13 cellular contexts compared by ENCODE assay signal in genomic region chr12:98572010-98572409, GRCh38. TPM values are rescaled to one million over a fixed set of nuclear protein-coding genes. Genes with fewer than 3 reads are reported as not detected.
DNase-seq lines count a peak whose midpoint lies in the region; ATAC-seq, FAIRE-seq and TF ChIP-seq lines count a peak whose summit lies in the region.
"Had no signal": no experiment of that assay in that cellular context is flagged by ENCODE, and none has a peak within 500 bp of the region (broad histone marks: within the 10 kb centered on the region; RNA-seq: fewer than 3 reads in every experiment).

No MANE protein-coding gene starts in this region.

- no peaks in the 10 kb centered on the region for H3K9me3 ChIP-seq in A549
- H3K9me3 ChIP-seq in PC-3 (ENCODE audit: low read length), result no peaks in the 10 kb centered on the region
- H3K9me3 ChIP-seq in fibroblast of lung (ENCODE audit: control insufficient read depth, insufficient read depth, low read depth, low read length), result no peaks in the 10 kb centered on the region
- no peaks in the 10 kb centered on the region for H3K9me3 ChIP-seq in esophagus squamous epithelium

- peaks cover 1% of the 10 kb centered on the region for H3K4me1 Mint-ChIP-seq in activated T-helper 1 cell treated with anti-CD3 and anti-CD28 coated beads, Interleukin-12 subunit alpha, Interleukin-12 subunit beta, Interleukin-2, Interleukin-4 antibody, amounts not matched to agents 30 ng/mL and 10 ng/mL and 1 ng/mL, durations not matched to agents 14 hours and 24 hours and 36 hours (ENCODE audit: low read depth)
- H3K4me1 Mint-ChIP-seq: activated CD4-positive, alpha-beta T cell treated with anti-CD3 and anti-CD28 coated beads, Interleukin-2, amount 10 ng/mL, durations not matched to agents 24 days and 14 days had no signal

- no peak overlapping the region for H3K4me3 ChIP-seq in A549
- no peak overlapping the region for H3K4me3 ChIP-seq in PC-3 (ENCODE audit: low read length)
- H3K4me3 ChIP-seq in fibroblast of lung (replicated peaks in 1 of 4; ENCODE audit: control extremely low read depth in 1 of 4, insufficient read depth in 1 of 4, low read depth in 3 of 4, low read length in 4 of 4), result no peak overlapping the region
- no peak overlapping the region for H3K4me3 ChIP-seq in esophagus squamous epithelium

- H3K9ac ChIP-seq in PC-3 (ENCODE audit: low read length), result no peak overlapping the region
- no peak overlapping the region for H3K9ac ChIP-seq in fibroblast of lung (ENCODE audit: insufficient read depth, low read length)

- POLR2A ChIA-PET in A549 (lab: Yijun Ruan, JAX), result interaction anchor here (0.5 to 1.2 kb wide), 2 partner anchors 9 to 21 kb away, joined by 3 to 8 read pairs; partner anchors contain the start of gene SLC25A3
- POLR2A ChIA-PET in PC-3 (lab: Charles Lee; ENCODE audit: unreplicated experiment), result no interaction called here

- H3K27me3 ChIP-seq in PC-3 (ENCODE audit: low read length) (no peaks in the 10 kb centered on the region), fibroblast of lung (ENCODE audit: control insufficient read depth, insufficient read depth, low read length) (no peaks in the 10 kb centered on the region), esophagus squamous epithelium (no peaks in the 10 kb centered on the region)

- peak; percentile 29 to 32 for DNase-seq in A549 (ENCODE audit: low read depth in 1 of 2, low spot score in 1 of 2)
- no peak for DNase-seq in PC-3
- DNase-seq in fibroblast of lung (ENCODE audit: low read depth in 2 of 2), result no peak
- DNase-seq in activated T-helper 1 cell treated with anti-CD3 and anti-CD28 coated beads, Interleukin-12 subunit alpha, Interleukin-12 subunit beta, Interleukin-2, Interleukin-4 antibody, amounts not matched to agents 30 ng/mL and 10 ng/mL and 1 ng/mL, durations not matched to agents 14 hours and 24 hours and 36 hours (ENCODE audit: low spot score), result no peak
- no peak for DNase-seq in esophagus squamous epithelium (lab: John Stamatoyannopoulos, UW)
- DNase-seq in hippocampal formation (lab: John Stamatoyannopoulos, UW), result no peak
- no peak for DNase-seq in NK-92 (lab: John Stamatoyannopoulos, UW; ENCODE audit: unreplicated experiment)
- DNase-seq: activated CD4-positive, alpha-beta T cell treated with anti-CD3 and anti-CD28 coated beads, Interleukin-2, amount 10 ng/mL, durations not matched to agents 24 days and 14 days; activated naive CD4-positive, alpha-beta T cell; stimulated activated CD4-positive, alpha-beta T cell treated with anti-CD3 and anti-CD28 coated beads, Interleukin-1b, Interleukin-23, amount 100 ng/mL, for 48 hours had no signal

- H4K20me1 ChIP-seq in PC-3 (ENCODE audit: low read length) (no peaks in the 10 kb centered on the region), fibroblast of lung (ENCODE audit: control insufficient read depth, extremely low read depth, insufficient read depth, low read length) (no peaks in the 10 kb centered on the region)

- TF ChIP-seq EP300 in A549 (IDR thresholded peaks at IDR 0.05), result no peak

- no peaks in the 10 kb centered on the region for H3K9me2 ChIP-seq in PC-3 (replicated peaks; ENCODE audit: low read length)

- no TSS peak for BruUV-seq in PC-3 (replicated peaks; lab: Mats Ljungman, UMichigan)

- no peak for TF ChIP-seq RAD21 in A549 (conservative IDR thresholded peaks at IDR 0.05 in 1 of 2, IDR thresholded peaks at IDR 0.05 in 1 of 2)

- WGBS in A549 (ENCODE audit: missing lambda C conversion rate), result 63% methylated on average over 2 of the region's 2 CpGs
- 70 to 83% methylated on average over 1 to 2 of the region's 2 CpGs for WGBS in esophagus squamous epithelium, 2 donors

- no peak for TF ChIP-seq POLR2A in A549 (IDR thresholded peaks at IDR 0.05; ENCODE audit: low read length)
- TF ChIP-seq POLR2A in esophagus squamous epithelium (IDR thresholded peaks at IDR 0.05), result no peak

- CTCF ChIA-PET in A549 (lab: Yijun Ruan, JAX) (interaction anchor here (0.6 to 9.8 kb wide), 5 partner anchors 39 to 80 kb away, joined by 3 to 80 read pairs (median 3); no protein-coding TSS in a partner anchor), PC-3 (lab: Charles Lee) (no interaction called here)

- H3K27ac Mint-ChIP-seq in activated T-helper 1 cell treated with anti-CD3 and anti-CD28 coated beads, Interleukin-12 subunit alpha, Interleukin-12 subunit beta, Interleukin-2, Interleukin-4 antibody, amounts not matched to agents 30 ng/mL and 10 ng/mL and 1 ng/mL, durations not matched to agents 14 hours and 24 hours and 36 hours, result no peak overlapping the region
- H3K27ac Mint-ChIP-seq: activated CD4-positive, alpha-beta T cell treated with anti-CD3 and anti-CD28 coated beads, Interleukin-2, amount 10 ng/mL, durations not matched to agents 24 days and 14 days; CD14-positive monocyte had no signal

- H3K9me3 Mint-ChIP-seq in activated T-helper 1 cell treated with anti-CD3 and anti-CD28 coated beads, Interleukin-12 subunit alpha, Interleukin-12 subunit beta, Interleukin-2, Interleukin-4 antibody, amounts not matched to agents 30 ng/mL and 10 ng/mL and 1 ng/mL, durations not matched to agents 14 hours and 24 hours and 36 hours, result no peaks in the 10 kb centered on the region
- H3K9me3 Mint-ChIP-seq: activated CD4-positive, alpha-beta T cell treated with anti-CD3 and anti-CD28 coated beads, Interleukin-2, amount 10 ng/mL, durations not matched to agents 24 days and 14 days had no signal

- ATAC-seq in A549, result peak; percentile 71 to 77; a peak in 4 of 6 replicates
- ATAC-seq in PC-3, result no peak

- no peak for TF ChIP-seq CTCF in A549 (IDR thresholded peaks at IDR 0.05)
- peak; percentile 41 for TF ChIP-seq CTCF in GM12873 (IDR thresholded peaks at IDR 0.05; ENCODE audit: insufficient read depth, low read depth, low read length, missing control alignments)
- TF ChIP-seq CTCF in PC-3 (conservative IDR thresholded peaks at IDR 0.05; ENCODE audit: low read depth, low read length), result peak; percentile 57
- peak; percentile 20 to 47 for TF ChIP-seq CTCF in fibroblast of lung (conservative IDR thresholded peaks at IDR 0.05 in 1 of 2, IDR thresholded peaks at IDR 0.05 in 1 of 2; ENCODE audit: low read depth in 1 of 2, low read length in 2 of 2)
- TF ChIP-seq CTCF in esophagus squamous epithelium (IDR thresholded peaks at IDR 0.05), result peak in 1 of 6 experiments; percentile 22

- H3K27ac ChIP-seq in A549 (no peak overlapping the region), PC-3 (ENCODE audit: low read length) (no peak overlapping the region), fibroblast of lung (ENCODE audit: insufficient read depth, low read length) (no peak overlapping the region), esophagus squamous epithelium (no peak overlapping the region)

- H2AFZ ChIP-seq in PC-3 (ENCODE audit: low read length), result no peak overlapping the region
- H2AFZ ChIP-seq in fibroblast of lung (ENCODE audit: low read length), result no peak overlapping the region

- FAIRE-seq in A549 (lab: Jason Lieb, UNC), result no peak
- FAIRE-seq: RCC 7860 had no signal

- H3K36me3 ChIP-seq in PC-3 (ENCODE audit: low read depth, low read length), result no peaks in the 10 kb centered on the region
- no peaks in the 10 kb centered on the region for H3K36me3 ChIP-seq in fibroblast of lung (ENCODE audit: control insufficient read depth, insufficient read depth, low read length)
- no peaks in the 10 kb centered on the region for H3K36me3 ChIP-seq in esophagus squamous epithelium

- H3F3A ChIP-seq in PC-3 (ENCODE audit: low read length, unreplicated experiment), result no peaks in the 10 kb centered on the region

- no peak overlapping the region for H3K4me2 ChIP-seq in A549
- H3K4me2 ChIP-seq in PC-3 (ENCODE audit: low read length), result no peak overlapping the region
- no peak overlapping the region for H3K4me2 ChIP-seq in fibroblast of lung (ENCODE audit: extremely low read depth, insufficient read depth, low read length)

- H3K79me2 ChIP-seq in PC-3 (ENCODE audit: low read length), result no peaks in the 10 kb centered on the region
- no peaks in the 10 kb centered on the region for H3K79me2 ChIP-seq in fibroblast of lung (ENCODE audit: control insufficient read depth, insufficient read depth, low read length)

- H3K4me1 ChIP-seq in A549, result peaks cover 16% of the 10 kb centered on the region
- H3K4me1 ChIP-seq in PC-3 (ENCODE audit: insufficient read depth, low read length), result peaks cover 6% of the 10 kb centered on the region
- H3K4me1 ChIP-seq in fibroblast of lung (ENCODE audit: control insufficient read depth, extremely low read depth, insufficient read depth, low read length), result no peaks in the 10 kb centered on the region
- peaks cover 0 to under 1% (median 0%) of the 10 kb centered on the region in 3 donors for H3K4me1 ChIP-seq in esophagus squamous epithelium

- H3K27me3 Mint-ChIP-seq in activated T-helper 1 cell treated with anti-CD3 and anti-CD28 coated beads, Interleukin-12 subunit alpha, Interleukin-12 subunit beta, Interleukin-2, Interleukin-4 antibody, amounts not matched to agents 30 ng/mL and 10 ng/mL and 1 ng/mL, durations not matched to agents 14 hours and 24 hours and 36 hours (ENCODE audit: insufficient read depth), result peaks cover 2% of the 10 kb centered on the region

- intact Hi-C loops in PC-3 (cut with micrococcal nuclease), result no loop called here
- intact Hi-C loops in activated T-helper 1 cell treated with anti-CD3 and anti-CD28 coated beads, Interleukin-12 subunit alpha, Interleukin-12 subunit beta, Interleukin-2, Interleukin-4 antibody, amounts not matched to agents 30 ng/mL and 10 ng/mL and 1 ng/mL, durations not matched to agents 14 hours and 24 hours and 36 hours (cut with micrococcal nuclease), result no loop called here
- intact Hi-C loops in esophagus squamous epithelium (cut with DNase I), result no loop called here

- H3K36me3 Mint-ChIP-seq in activated T-helper 1 cell treated with anti-CD3 and anti-CD28 coated beads, Interleukin-12 subunit alpha, Interleukin-12 subunit beta, Interleukin-2, Interleukin-4 antibody, amounts not matched to agents 30 ng/mL and 10 ng/mL and 1 ng/mL, durations not matched to agents 14 hours and 24 hours and 36 hours (ENCODE audit: low read depth), result no peaks in the 10 kb centered on the region
- H3K36me3 Mint-ChIP-seq: CD14-positive monocyte had no signal

- H3K4me3 Mint-ChIP-seq in activated T-helper 1 cell treated with anti-CD3 and anti-CD28 coated beads, Interleukin-12 subunit alpha, Interleukin-12 subunit beta, Interleukin-2, Interleukin-4 antibody, amounts not matched to agents 30 ng/mL and 10 ng/mL and 1 ng/mL, durations not matched to agents 14 hours and 24 hours and 36 hours, result no peak overlapping the region
- H3K4me3 Mint-ChIP-seq: activated CD4-positive, alpha-beta T cell treated with anti-CD3 and anti-CD28 coated beads, Interleukin-2, amount 10 ng/mL, durations not matched to agents 24 days and 14 days; CD14-positive monocyte had no signal

RNA-seq across cellular contexts. Expression of gene SLC25A3, which starts 21.5 kb away (rescaled TPM):
- 1,065 and 1,232 TPM in 2 replicates for polyA plus RNA-seq in A549 (2011; rRNA removed)
- 621 and 661 TPM in 2 replicates for polyA plus RNA-seq in A549 (2012; cell fraction: cytosol; rRNA removed)
- polyA plus RNA-seq in A549 (2012; cell fraction: nucleus; rRNA removed), result 923 and 1,290 TPM in 2 replicates
- 755 to 799 TPM (median 790 TPM) in 3 replicates for polyA plus RNA-seq in A549 (2017; fragmentation: RNase III; extraction: RNeasy Plus Mini Kit Qiagen cat#74134 plus additional on column Dnase treatment)
- polyA minus RNA-seq in A549 (2011; rRNA and poly(A)+ RNA removed), result 461 and 489 TPM in 2 replicates
- total RNA-seq in PC-3 (2014; rRNA removed), result 466 and 547 TPM in 2 replicates
- total RNA-seq in fibroblast of lung, result 535 and 541 TPM in 2 replicates
- 999 and 1,157 TPM in 2 replicates for polyA plus RNA-seq in fibroblast of lung
- polyA plus RNA-seq in fibroblast of lung (2012), result 766 and 767 TPM in 2 replicates
- polyA minus RNA-seq in fibroblast of lung (ENCODE audit: low replicate concordance), result 181 and 224 TPM in 2 replicates
- total RNA-seq in activated T-helper 1 cell treated with anti-CD3 and anti-CD28 coated beads, Interleukin-12 subunit alpha, Interleukin-12 subunit beta, Interleukin-2, Interleukin-4 antibody, amounts not matched to agents 30 ng/mL and 10 ng/mL and 1 ng/mL, durations not matched to agents 14 hours and 24 hours and 36 hours, result 570 and 580 TPM in 2 replicates
- total RNA-seq in esophagus squamous epithelium, result 100 to 1,000 TPM; 459 to 581 (median 540) TPM

RNA-seq across cellular contexts. Expression of gene TMPO, which starts 56.6 kb away (rescaled TPM):
- polyA plus RNA-seq in A549 (2011; rRNA removed), result 127 and 169 TPM in 2 replicates
- 38.1 and 45.3 TPM in 2 replicates for polyA plus RNA-seq in A549 (2012; cell fraction: cytosol; rRNA removed)
- 40.6 and 44.4 TPM in 2 replicates for polyA plus RNA-seq in A549 (2012; cell fraction: nucleus; rRNA removed)
- polyA plus RNA-seq in A549 (2017; fragmentation: RNase III; extraction: RNeasy Plus Mini Kit Qiagen cat#74134 plus additional on column Dnase treatment), result 88.9 to 101 TPM (median 100 TPM) in 3 replicates
- 46.6 and 57.9 TPM in 2 replicates for polyA minus RNA-seq in A549 (2011; rRNA and poly(A)+ RNA removed)
- total RNA-seq in PC-3 (2014; rRNA removed), result 155 and 160 TPM in 2 replicates
- 37.8 and 42.1 TPM in 2 replicates for total RNA-seq in fibroblast of lung
- polyA plus RNA-seq in fibroblast of lung, result 37.7 and 74.0 TPM in 2 replicates
- 27.2 and 59.2 TPM in 2 replicates for polyA plus RNA-seq in fibroblast of lung (2012)
- 8.6 and 24.5 TPM in 2 replicates for polyA minus RNA-seq in fibroblast of lung (ENCODE audit: low replicate concordance)
- 314 and 321 TPM in 2 replicates for total RNA-seq in activated T-helper 1 cell treated with anti-CD3 and anti-CD28 coated beads, Interleukin-12 subunit alpha, Interleukin-12 subunit beta, Interleukin-2, Interleukin-4 antibody, amounts not matched to agents 30 ng/mL and 10 ng/mL and 1 ng/mL, durations not matched to agents 14 hours and 24 hours and 36 hours
- 10 to 100 TPM; 70.4 to 96.6 (median 77.1) TPM for total RNA-seq in esophagus squamous epithelium

Comparison
In these comparisons a context has a peak if more than half of its experiments do, and no peak if none do; other contexts are left out.
1. DNase-seq: peak in A549 (2 of 2); none in PC-3 (single experiment), fibroblast of lung (0 of 2), activated T-helper 1 cell treated with anti-CD3 and anti-CD28 coated beads, Interleukin-12 subunit alpha, Interleukin-12 subunit beta, Interleukin-2, Interleukin-4 antibody, amounts not matched to agents 30 ng/mL and 10 ng/mL and 1 ng/mL, durations not matched to agents 14 hours and 24 hours and 36 hours (single experiment), esophagus squamous epithelium (single experiment), hippocampal formation (0 of 2) and NK-92 (single experiment).